ENCODE assay signal across 16 cellular contexts in the genomic region with DNA sequence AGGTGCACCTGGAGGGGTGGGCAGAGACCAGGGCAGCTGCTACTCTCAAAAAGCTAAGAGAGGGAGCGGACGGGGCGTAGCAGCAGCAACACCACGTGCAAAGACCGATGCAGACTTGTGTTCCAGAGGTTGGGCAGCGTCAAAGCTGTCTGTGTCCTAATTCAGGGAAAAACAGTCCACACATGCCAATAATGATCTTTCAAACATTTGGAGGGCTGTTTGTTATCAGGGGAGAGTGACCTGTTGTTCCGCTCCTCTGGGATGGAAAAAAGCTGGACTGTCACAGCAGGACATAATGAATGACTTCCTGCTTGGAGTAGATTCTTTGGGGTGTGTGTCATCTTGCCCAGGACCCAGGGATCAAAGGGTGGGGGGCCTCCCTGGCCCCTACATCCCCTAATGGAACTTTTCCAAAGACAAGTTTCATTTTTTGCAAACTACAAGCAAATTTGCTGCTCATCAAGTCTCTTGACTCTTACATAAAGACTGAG. TPM values are rescaled to one million over a fixed set of nuclear protein-coding genes. Genes with fewer than 3 reads are reported as not detected.
DNase-seq lines count a peak whose midpoint lies in the region; ATAC-seq and TF ChIP-seq lines count a peak whose summit lies in the region.
"Had no signal": no experiment of that assay in that cellular context is flagged by ENCODE, and none has a peak within 500 bp of the region (broad histone marks: within the 10 kb centered on the region; RNA-seq: fewer than 3 reads in every experiment).

No MANE protein-coding gene starts in this region.

- 47 to 63% methylated on average over 7 of the region's 7 CpGs for WGBS in lung, 2 donors

- H3K9me3 ChIP-seq in lung (ENCODE audit: control insufficient read depth in 2 of 2, insufficient read depth in 1 of 2, low read length in 1 of 2), result peaks cover 0 to 4% of the 10 kb centered on the region in 2 donors
- H3K9me3 ChIP-seq in uterus, result no peaks in the 10 kb centered on the region
- H3K9me3 ChIP-seq: ascending aorta, spleen had no signal

- no peak overlapping the region for H3K4me3 ChIP-seq in fibroblast of the aortic adventitia (ENCODE audit: low read depth, low read length)
- no peak overlapping the region for H3K4me3 ChIP-seq in lung
- no peak overlapping the region for H3K4me3 ChIP-seq in uterus
- H3K4me3 ChIP-seq: ascending aorta, spleen had no signal

- DNase-seq in NCI-H748 (lab: John Stamatoyannopoulos, UW; ENCODE audit: unreplicated experiment), result peak; percentile 20
- no peak for DNase-seq in NCI-H748 treated with DMSO at 0.1 percent for 48 hours (lab: John Stamatoyannopoulos, UW)
- peak; percentile 66 for DNase-seq in fibroblast of the aortic adventitia (ENCODE audit: low read depth)
- DNase-seq in lung (ENCODE audit: low spot score), result no peak
- peak; percentile 64 to 69 for DNase-seq in uterus
- DNase-seq in NCI-H2029 (lab: John Stamatoyannopoulos, UW), result no peak
- DNase-seq in NCI-H2029 treated with DMSO at 0.1 percent for 48 hours (lab: John Stamatoyannopoulos, UW), result no peak
- DNase-seq: activated CD8-positive, alpha-beta memory T cell treated with anti-CD3 and anti-CD28 coated beads for 24 hours; activated effector memory CD4-positive, alpha-beta T cell treated with anti-CD3 and anti-CD28 coated beads, Interleukin-2, amount 50 U/mL, for 16 hours; NCI-H1436 treated with DMSO at 0.1 percent for 48 hours; NCI-H446 treated with DMSO at 0.1 percent for 48 hours; spleen; stimulated activated naive CD4-positive, alpha-beta T cell treated with Interleukin-2 at 50 U/mL for 16 hours; WERI-Rb-1 had no signal

- H3K4me1 ChIP-seq in lung (ENCODE audit: control insufficient read depth in 2 of 2, insufficient read depth in 2 of 2, low read length in 2 of 2) (no peaks in the 10 kb centered on the region), uterus (peaks cover 0 to 4% of the 10 kb centered on the region in 2 donors)

- H3K27ac ChIP-seq in lung (ENCODE audit: low read depth in 1 of 2, low read length in 1 of 2) (no peak overlapping the region), uterus (peak overlapping the region in 1 of 2 donors; percentile 68)
- H3K27ac ChIP-seq: WERI-Rb-1 had no signal

- H3K36me3 ChIP-seq in lung (ENCODE audit: control insufficient read depth in 2 of 2, insufficient read depth in 2 of 2, low read length in 2 of 2) (no peaks in the 10 kb centered on the region), uterus (no peaks in the 10 kb centered on the region)
- H3K36me3 ChIP-seq: ascending aorta, spleen, WERI-Rb-1 had no signal

- peak; percentile 20 for ATAC-seq in lung (ENCODE audit: insufficient read depth, low FRiP score)
- ATAC-seq in GM19328 (IDR thresholded peaks at IDR 0.05; ENCODE audit: unreplicated experiment), result no peak

- H3K27me3 ChIP-seq in lung (ENCODE audit: control insufficient read depth, insufficient read depth), result no peaks in the 10 kb centered on the region
- no peaks in the 10 kb centered on the region for H3K27me3 ChIP-seq in uterus
- H3K27me3 ChIP-seq: ascending aorta had no signal

- intact Hi-C loops in uterus (cut with DNase I; ENCODE audit: low total_unique reads), result no loop called here

- TF ChIP-seq POLR2A in uterus (IDR thresholded peaks at IDR 0.05), result no peak

- TF ChIP-seq CTCF in fibroblast of the aortic adventitia (IDR thresholded peaks at IDR 0.05; ENCODE audit: insufficient read depth, low read length), result no peak
- TF ChIP-seq CTCF in lung (IDR thresholded peaks at IDR 0.05; ENCODE audit: control extremely low read depth, extremely low read depth), result no peak
- TF ChIP-seq CTCF in uterus (IDR thresholded peaks at IDR 0.05), result no peak

RNA-seq across cellular contexts. Expression of a gene that starts 6.2 kb away (rescaled TPM):
- 335 and 561 TPM in 2 replicates for total RNA-seq in fibroblast of the aortic adventitia (ENCODE audit: low replicate concordance)
- total RNA-seq in lung, result 100 to 1,000 TPM; 350 to 357 TPM
- 100 to 1,000 TPM in 1 of 2 donors, 10 to 100 TPM in 1; 82.7 to 116 TPM for polyA plus RNA-seq in lung
- 100 to 1,000 TPM; 388 to 644 (median 479) TPM for total RNA-seq in uterus

Comparison
In these comparisons a context has a peak if more than half of its experiments do, and no peak if none do; other contexts are left out.
1. DNase-seq: peak in NCI-H748 (single experiment), fibroblast of the aortic adventitia (single experiment) and uterus (2 of 2); none in NCI-H748 treated with DMSO at 0.1 percent for 48 hours (single experiment), lung (single experiment), NCI-H2029 (single experiment) and NCI-H2029 treated with DMSO at 0.1 percent for 48 hours (single experiment).